Comparison of ENCODE assay signal across 1 cellular context in the genomic region with DNA sequence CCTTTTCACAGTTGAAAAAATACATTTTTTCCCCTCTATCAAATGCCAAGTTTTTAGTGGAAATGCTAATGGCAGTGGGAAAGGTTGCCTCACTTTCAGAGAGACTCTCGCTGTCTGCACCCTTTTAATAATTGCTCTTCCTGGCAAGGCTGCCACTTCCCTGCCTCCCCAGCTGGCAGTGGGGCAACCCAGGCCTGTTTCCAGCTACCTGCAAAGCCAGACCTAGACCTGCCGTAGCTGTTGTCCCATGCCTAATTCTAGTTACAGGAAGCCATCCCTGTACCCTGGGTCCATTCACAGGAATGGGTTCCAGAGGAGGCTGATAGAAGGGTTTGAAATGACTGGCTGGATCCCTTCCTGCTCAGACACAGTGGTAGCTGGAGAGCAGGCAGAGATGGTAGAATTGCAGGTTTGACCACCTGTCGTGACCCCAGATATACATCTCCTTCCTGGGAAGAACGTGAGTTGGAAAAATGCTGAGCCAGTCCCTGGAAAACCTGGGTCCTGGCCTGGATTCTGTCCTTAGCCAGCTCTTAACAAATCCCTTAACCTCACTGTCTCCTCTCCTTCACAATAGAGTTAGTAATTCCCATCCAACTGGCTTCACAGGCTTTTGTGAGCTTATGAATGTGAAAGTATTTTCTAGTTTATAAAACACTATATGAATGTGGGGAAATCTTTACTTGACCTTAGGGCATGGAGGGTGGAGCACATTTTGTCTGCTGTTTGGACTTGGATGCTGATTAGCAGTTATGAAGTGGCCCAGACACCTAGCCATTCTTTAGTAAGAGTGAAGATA.
TF ChIP-seq lines count a peak whose summit lies in the region.

No MANE protein-coding gene starts in this region.

TF ChIP-seq in K562, 482 proteins besides CTCF, POLR2A, EP300 and RAD21:
- TF ChIP-seq, protein P1, sequence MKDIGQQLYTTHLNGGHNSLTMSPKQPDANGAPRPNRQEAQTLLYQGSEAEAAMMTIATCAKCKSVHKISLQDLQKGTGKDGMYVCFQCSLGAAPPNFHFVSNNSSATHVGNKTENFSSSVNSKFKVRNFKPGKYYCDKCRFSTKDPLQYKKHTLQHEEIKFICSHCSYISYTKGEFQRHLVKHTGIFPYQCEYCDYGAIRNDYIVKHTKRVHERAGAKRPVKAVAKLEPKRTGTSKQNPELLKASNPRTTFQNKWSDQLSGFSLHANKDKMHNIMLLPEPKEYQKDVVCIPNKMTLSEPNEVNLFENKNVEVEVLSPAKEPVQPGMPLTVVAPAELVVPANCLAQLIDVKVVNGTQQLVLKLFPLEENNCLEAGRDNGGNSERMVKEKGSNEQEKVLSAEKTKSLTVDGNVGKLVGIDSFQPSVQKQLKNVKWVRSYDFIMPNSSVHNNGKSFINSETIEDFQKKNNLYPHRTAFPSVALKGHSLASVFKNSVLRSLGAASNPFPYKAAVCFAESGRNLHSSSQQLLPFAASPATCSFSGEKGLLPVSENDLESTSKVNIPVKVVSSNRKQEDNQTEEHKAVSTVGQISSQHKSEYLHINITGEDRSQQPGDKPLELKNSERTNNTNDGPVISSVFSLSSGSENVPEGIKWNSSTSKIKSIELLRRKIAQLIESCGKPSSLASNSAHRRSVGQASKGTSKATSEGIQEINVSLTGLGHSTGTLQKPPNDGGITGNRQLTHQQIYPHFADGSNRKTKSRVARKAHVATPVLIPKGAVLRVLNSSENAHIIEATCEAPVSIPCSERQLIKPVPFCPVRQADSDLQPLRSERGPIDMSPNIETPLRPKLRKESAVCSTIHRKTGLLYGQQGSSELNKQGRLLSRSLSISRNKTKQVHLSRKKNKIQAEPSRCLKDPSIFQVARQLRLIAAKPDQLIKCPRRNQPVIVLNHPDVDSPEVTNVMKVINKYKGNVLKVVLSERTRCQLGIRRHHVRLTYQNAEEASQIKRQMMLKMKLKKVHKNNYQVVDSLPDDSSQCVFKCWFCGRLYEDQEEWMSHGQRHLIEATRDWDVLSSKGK (CRISPR knock-in tag; IDR thresholded peaks at IDR 0.05), result no peak
- TF ChIP-seq EZH2 (IDR thresholded peaks at IDR 0.05; ENCODE audit: borderline replicate concordance, low read depth, low read length) (no peak), ZNF175 (CRISPR knock-in tag; IDR thresholded peaks at IDR 0.05; ENCODE audit: low read depth) (no peak), NCOA4 (IDR thresholded peaks at IDR 0.05; ENCODE audit: partially characterized antibody) (no peak), SIX5 (IDR thresholded peaks at IDR 0.05; ENCODE audit: borderline replicate concordance in 1 of 2, insufficient read depth in 1 of 2, low read depth in 1 of 2, low read length in 2 of 2) (no peak), POLR2AphosphoS2 (IDR thresholded peaks at IDR 0.05; ENCODE audit: low read length) (0 out of 2 replicates have a peak, but pooled peaks have one; percentile 17)
- TF ChIP-seq, protein P2, sequence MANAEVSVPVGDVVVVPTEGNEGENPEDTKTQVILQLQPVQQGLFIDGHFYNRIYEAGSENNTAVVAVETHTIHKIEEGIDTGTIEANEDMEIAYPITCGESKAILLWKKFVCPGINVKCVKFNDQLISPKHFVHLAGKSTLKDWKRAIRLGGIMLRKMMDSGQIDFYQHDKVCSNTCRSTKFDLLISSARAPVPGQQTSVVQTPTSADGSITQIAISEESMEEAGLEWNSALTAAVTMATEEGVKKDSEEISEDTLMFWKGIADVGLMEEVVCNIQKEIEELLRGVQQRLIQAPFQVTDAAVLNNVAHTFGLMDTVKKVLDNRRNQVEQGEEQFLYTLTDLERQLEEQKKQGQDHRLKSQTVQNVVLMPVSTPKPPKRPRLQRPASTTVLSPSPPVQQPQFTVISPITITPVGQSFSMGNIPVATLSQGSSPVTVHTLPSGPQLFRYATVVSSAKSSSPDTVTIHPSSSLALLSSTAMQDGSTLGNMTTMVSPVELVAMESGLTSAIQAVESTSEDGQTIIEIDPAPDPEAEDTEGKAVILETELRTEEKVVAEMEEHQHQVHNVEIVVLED (CRISPR knock-in tag; IDR thresholded peaks at IDR 0.05), result no peak
